18 cellular contexts compared by ENCODE assay signal in the genomic region with DNA sequence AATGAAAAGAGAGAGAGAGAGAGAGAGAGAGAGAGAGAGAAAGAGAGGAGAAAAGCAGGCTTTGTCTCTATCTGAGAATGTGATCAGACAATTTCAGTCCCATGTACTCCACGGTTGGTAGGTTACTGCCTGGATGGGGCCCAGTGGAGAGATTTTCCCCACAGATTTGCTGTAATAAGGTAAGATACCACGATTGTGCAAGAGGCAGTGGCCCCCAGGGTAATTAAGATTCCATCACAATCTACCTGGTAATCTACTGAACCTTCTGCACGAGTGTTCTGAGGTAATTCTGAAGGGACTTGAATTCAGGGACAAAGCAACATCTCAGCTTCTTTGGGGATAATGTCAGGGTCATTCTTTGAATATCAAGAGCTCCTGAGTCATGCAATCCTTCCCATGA.
DNase-seq lines count a peak whose midpoint lies in the region; ATAC-seq, FAIRE-seq and TF ChIP-seq lines count a peak whose summit lies in the region.
"Had no signal": no experiment of that assay in that cellular context is flagged by ENCODE, and none has a peak within 500 bp of the region (broad histone marks: within the 10 kb centered on the region; RNA-seq: fewer than 3 reads in every experiment).

No MANE protein-coding gene starts in this region.

- H3K36me3 ChIP-seq in HepG2 (replicated peaks in 1 of 2; ENCODE audit: control insufficient read depth in 1 of 2, insufficient read depth in 2 of 2, low read length in 2 of 2) (no peaks in the 10 kb centered on the region), right lobe of liver (no peaks in the 10 kb centered on the region), parathyroid adenoma (ENCODE audit: control insufficient read depth, insufficient read depth, low read length) (no peaks in the 10 kb centered on the region)

- ATAC-seq in HepG2 (no peak), right lobe of liver (no peak)
- ATAC-seq: A549 had no signal

- 30% methylated on average over 3 of the region's 3 CpGs for WGBS in HepG2 (ENCODE audit: low lambda C conversion rate)
- 79% methylated on average over 2 of the region's 3 CpGs for WGBS in right lobe of liver (ENCODE audit: insufficient coverage, low coverage, low lambda C conversion rate, missing lambda C conversion rate)

- TF ChIP-seq EP300 in HepG2 (IDR thresholded peaks at IDR 0.05; ENCODE audit: low read depth in 2 of 2, low read length in 2 of 2) (no peak), HepG2 (CRISPR knock-in tag; IDR thresholded peaks at IDR 0.05; ENCODE audit: borderline replicate concordance) (no peak)

- no peaks in the 10 kb centered on the region for H3K79me2 ChIP-seq in HepG2 (ENCODE audit: insufficient read depth, low read length)
- no peaks in the 10 kb centered on the region for H3K79me2 ChIP-seq in parathyroid adenoma

- no peak for DNase-seq in HepG2 (ENCODE audit: low spot score)
- DNase-seq in right lobe of liver = no peak
- no peak for DNase-seq in SKM-1 (lab: John Stamatoyannopoulos, UW; ENCODE audit: unreplicated experiment)
- DNase-seq in D341Med (ENCODE audit: low spot score) = no peak
- DNase-seq: AML-193; C1 segment of cervical spinal cord; CD4-positive, alpha-beta memory T cell; CD4-positive, CD25-positive, alpha-beta regulatory T cell; CD8-positive, alpha-beta memory T cell; COR-L47; GF-D8 had no signal

- CTCF ChIA-PET in HepG2 (lab: Yijun Ruan, JAX; ENCODE audit: low intra/inter-chr PET ratio, low total read pairs) = no interaction called here

- TF ChIP-seq CTCF in HepG2 (CRISPR knock-in tag; IDR thresholded peaks at IDR 0.05) (no peak), right lobe of liver (IDR thresholded peaks at IDR 0.05) (no peak), parathyroid adenoma (IDR thresholded peaks at IDR 0.05) (no peak)

- H4K20me1 ChIP-seq in HepG2 (ENCODE audit: insufficient read depth, low read length) = no peaks in the 10 kb centered on the region

- H3K9ac ChIP-seq in HepG2 (ENCODE audit: insufficient read depth, low read depth, low read length) = no peak overlapping the region
- H3K9ac ChIP-seq in parathyroid adenoma = no peak overlapping the region

- H3K27me3 ChIP-seq in HepG2 (ENCODE audit: control insufficient read depth in 1 of 2, insufficient read depth in 2 of 2, low read length in 2 of 2) = peaks cover 0 to under 1% of the 10 kb centered on the region in 2 experiments; a peak in 1 of 5 replicates
- H3K27me3 ChIP-seq in right lobe of liver = no peaks in the 10 kb centered on the region
- no peaks in the 10 kb centered on the region for H3K27me3 ChIP-seq in parathyroid adenoma (ENCODE audit: control insufficient read depth, insufficient read depth, low read length)

- intact Hi-C loops in HepG2 (cut with micrococcal nuclease; ENCODE audit: unreplicated experiment) (no loop called here), right lobe of liver (cut with DNase I) (no loop called here)

- peaks cover 16% of the 10 kb centered on the region; the same call in 1 of the 2 replicates for H3K4me1 ChIP-seq in HepG2 (ENCODE audit: insufficient read depth, low read length)
- H3K4me1 ChIP-seq in right lobe of liver = peaks cover 0 to 7% (median 0%) of the 10 kb centered on the region in 4 donors
- H3K4me1 ChIP-seq in parathyroid adenoma = peaks cover 62% of the 10 kb centered on the region
- H3K4me1 ChIP-seq: A549 had no signal

- BruUV-seq in HepG2 (replicated peaks; lab: Mats Ljungman, UMichigan) = no TSS peak

- no peak overlapping the region for H3K27ac ChIP-seq in HepG2 (ENCODE audit: extremely low read length, insufficient read depth, low read length)
- H3K27ac ChIP-seq in right lobe of liver = no peak overlapping the region
- peak overlapping the region; percentile 86 for H3K27ac ChIP-seq in parathyroid adenoma
- H3K27ac ChIP-seq: 22Rv1, A549 had no signal

- POLR2A ChIA-PET in HepG2 (lab: Yijun Ruan, JAX) = no interaction called here

- TF ChIP-seq POLR2A in HepG2 (IDR thresholded peaks at IDR 0.05; ENCODE audit: insufficient read depth in 1 of 2, low read depth in 2 of 2, low read length in 2 of 2) = no peak
- TF ChIP-seq POLR2A in right lobe of liver (IDR thresholded peaks at IDR 0.05) = no peak

- no peaks in the 10 kb centered on the region for H3K9me3 ChIP-seq in HepG2 (ENCODE audit: low read length)
- H3K9me3 ChIP-seq in right lobe of liver = no peaks in the 10 kb centered on the region
- no peaks in the 10 kb centered on the region for H3K9me3 ChIP-seq in parathyroid adenoma (ENCODE audit: control insufficient read depth, low read length)
- H3K9me3 ChIP-seq: A549 had no signal

- in situ Hi-C loops in HepG2 (cut with HindIII; ENCODE audit: extremely low pct_ligation_motif_present, low pct_unique_long_range_greater_than_20kb) = no loop called here

- H2AFZ ChIP-seq in HepG2 (ENCODE audit: low read length) = no peak overlapping the region
- H2AFZ ChIP-seq in parathyroid adenoma = no peak overlapping the region

- TF ChIP-seq RAD21 in HepG2 (CRISPR knock-in tag; IDR thresholded peaks at IDR 0.05) = no peak

- no peak overlapping the region for H3K4me3 ChIP-seq in HepG2 (replicated peaks in 1 of 3; ENCODE audit: insufficient read depth in 1 of 3, low read depth in 2 of 3, low read length in 3 of 3)
- H3K4me3 ChIP-seq in right lobe of liver = no peak overlapping the region
- H3K4me3 ChIP-seq in parathyroid adenoma (ENCODE audit: low read depth, low read length) = peak overlapping the region; percentile 46
- H3K4me3 ChIP-seq: A549 had no signal

- no peak for FAIRE-seq in HepG2 (lab: Jason Lieb, UNC)
- FAIRE-seq: A549, D721Med, G401.6, GM12891, GM19239 had no signal

- H3K4me2 ChIP-seq in HepG2 (ENCODE audit: low read depth, low read length) = no peak overlapping the region
- H3K4me2 ChIP-seq in parathyroid adenoma (ENCODE audit: low read length) = peak overlapping the region; percentile 69
- H3K4me2 ChIP-seq: A549 had no signal

TF ChIP-seq in HepG2, 621 proteins besides CTCF, POLR2A, EP300 and RAD21:
- no peak for TF ChIP-seq PTBP1 (IDR thresholded peaks at IDR 0.05; ENCODE audit: low read depth, low read length, poor library complexity, severe bottlenecking)
- peak; percentile 43; the same call in 1 of the 2 replicates for TF ChIP-seq CEBPB (IDR thresholded peaks at IDR 0.05; ENCODE audit: borderline replicate concordance, low read depth, low read length)
